In the genomic region with DNA sequence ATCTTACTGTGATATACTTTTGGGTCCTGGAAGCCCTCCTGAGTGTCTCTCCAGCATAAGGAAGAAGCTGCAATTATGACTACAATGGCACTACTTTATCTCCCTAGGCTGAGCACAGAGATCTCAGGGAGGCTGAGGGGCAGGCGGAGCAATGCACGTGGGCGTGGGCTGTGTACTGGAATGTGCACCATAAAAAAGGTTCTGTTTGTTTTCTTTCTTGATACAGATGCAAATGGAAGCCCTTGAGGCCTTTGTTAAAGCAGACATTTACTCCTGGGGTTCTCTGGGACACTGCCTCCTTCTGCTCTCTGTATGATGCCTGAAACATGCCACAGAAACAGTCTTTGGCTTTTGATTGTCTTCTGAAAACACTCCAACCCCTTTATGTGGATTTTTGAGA, we compare ENCODE assay signal across 1 cellular context.
TF ChIP-seq lines count a peak whose summit lies in the region.

No MANE protein-coding gene starts in this region.

TF ChIP-seq in SK-N-SH treated with all-trans-retinoic acid at 6 μM for 48 hours, 23 proteins besides CTCF, POLR2A, EP300 and RAD21 (continued from another document):
- TF ChIP-seq, protein P1, sequence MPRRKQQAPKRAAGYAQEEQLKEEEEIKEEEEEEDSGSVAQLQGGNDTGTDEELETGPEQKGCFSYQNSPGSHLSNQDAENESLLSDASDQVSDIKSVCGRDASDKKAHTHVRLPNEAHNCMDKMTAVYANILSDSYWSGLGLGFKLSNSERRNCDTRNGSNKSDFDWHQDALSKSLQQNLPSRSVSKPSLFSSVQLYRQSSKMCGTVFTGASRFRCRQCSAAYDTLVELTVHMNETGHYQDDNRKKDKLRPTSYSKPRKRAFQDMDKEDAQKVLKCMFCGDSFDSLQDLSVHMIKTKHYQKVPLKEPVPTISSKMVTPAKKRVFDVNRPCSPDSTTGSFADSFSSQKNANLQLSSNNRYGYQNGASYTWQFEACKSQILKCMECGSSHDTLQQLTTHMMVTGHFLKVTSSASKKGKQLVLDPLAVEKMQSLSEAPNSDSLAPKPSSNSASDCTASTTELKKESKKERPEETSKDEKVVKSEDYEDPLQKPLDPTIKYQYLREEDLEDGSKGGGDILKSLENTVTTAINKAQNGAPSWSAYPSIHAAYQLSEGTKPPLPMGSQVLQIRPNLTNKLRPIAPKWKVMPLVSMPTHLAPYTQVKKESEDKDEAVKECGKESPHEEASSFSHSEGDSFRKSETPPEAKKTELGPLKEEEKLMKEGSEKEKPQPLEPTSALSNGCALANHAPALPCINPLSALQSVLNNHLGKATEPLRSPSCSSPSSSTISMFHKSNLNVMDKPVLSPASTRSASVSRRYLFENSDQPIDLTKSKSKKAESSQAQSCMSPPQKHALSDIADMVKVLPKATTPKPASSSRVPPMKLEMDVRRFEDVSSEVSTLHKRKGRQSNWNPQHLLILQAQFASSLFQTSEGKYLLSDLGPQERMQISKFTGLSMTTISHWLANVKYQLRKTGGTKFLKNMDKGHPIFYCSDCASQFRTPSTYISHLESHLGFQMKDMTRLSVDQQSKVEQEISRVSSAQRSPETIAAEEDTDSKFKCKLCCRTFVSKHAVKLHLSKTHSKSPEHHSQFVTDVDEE (CRISPR knock-in tag; IDR thresholded peaks at IDR 0.05), result no peak
- TF ChIP-seq TCF4 (CRISPR knock-in tag; IDR thresholded peaks at IDR 0.05; ENCODE audit: borderline replicate concordance) (no peak), ARNTL (CRISPR knock-in tag; IDR thresholded peaks at IDR 0.05; ENCODE audit: borderline replicate concordance, low read depth) (no peak), ZFP30 (CRISPR knock-in tag; IDR thresholded peaks at IDR 0.05) (no peak), PPARA (CRISPR knock-in tag; IDR thresholded peaks at IDR 0.05; ENCODE audit: borderline replicate concordance) (no peak), ZNF70 (CRISPR knock-in tag; IDR thresholded peaks at IDR 0.05) (no peak), SNAI2 (CRISPR knock-in tag; IDR thresholded peaks at IDR 0.05) (no peak), BACH2 (CRISPR knock-in tag; IDR thresholded peaks at IDR 0.05; ENCODE audit: borderline replicate concordance) (no peak), CSDC2 (CRISPR knock-in tag; IDR thresholded peaks at IDR 0.05) (no peak), RARB (CRISPR knock-in tag; IDR thresholded peaks at IDR 0.05) (no peak)
- TF ChIP-seq, protein P2, sequence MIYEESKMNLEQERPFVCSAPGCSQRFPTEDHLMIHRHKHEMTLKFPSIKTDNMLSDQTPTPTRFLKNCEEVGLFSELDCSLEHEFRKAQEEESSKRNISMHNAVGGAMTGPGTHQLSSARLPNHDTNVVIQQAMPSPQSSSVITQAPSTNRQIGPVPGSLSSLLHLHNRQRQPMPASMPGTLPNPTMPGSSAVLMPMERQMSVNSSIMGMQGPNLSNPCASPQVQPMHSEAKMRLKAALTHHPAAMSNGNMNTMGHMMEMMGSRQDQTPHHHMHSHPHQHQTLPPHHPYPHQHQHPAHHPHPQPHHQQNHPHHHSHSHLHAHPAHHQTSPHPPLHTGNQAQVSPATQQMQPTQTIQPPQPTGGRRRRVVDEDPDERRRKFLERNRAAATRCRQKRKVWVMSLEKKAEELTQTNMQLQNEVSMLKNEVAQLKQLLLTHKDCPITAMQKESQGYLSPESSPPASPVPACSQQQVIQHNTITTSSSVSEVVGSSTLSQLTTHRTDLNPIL (CRISPR knock-in tag; IDR thresholded peaks at IDR 0.05; ENCODE audit: low read depth), result no peak
- TF ChIP-seq, protein P3, sequence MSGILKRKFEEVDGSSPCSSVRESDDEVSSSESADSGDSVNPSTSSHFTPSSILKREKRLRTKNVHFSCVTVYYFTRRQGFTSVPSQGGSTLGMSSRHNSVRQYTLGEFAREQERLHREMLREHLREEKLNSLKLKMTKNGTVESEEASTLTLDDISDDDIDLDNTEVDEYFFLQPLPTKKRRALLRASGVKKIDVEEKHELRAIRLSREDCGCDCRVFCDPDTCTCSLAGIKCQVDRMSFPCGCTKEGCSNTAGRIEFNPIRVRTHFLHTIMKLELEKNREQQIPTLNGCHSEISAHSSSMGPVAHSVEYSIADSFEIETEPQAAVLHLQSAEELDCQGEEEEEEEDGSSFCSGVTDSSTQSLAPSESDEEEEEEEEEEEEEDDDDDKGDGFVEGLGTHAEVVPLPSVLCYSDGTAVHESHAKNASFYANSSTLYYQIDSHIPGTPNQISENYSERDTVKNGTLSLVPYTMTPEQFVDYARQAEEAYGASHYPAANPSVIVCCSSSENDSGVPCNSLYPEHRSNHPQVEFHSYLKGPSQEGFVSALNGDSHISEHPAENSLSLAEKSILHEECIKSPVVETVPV (CRISPR knock-in tag; IDR thresholded peaks at IDR 0.05), result no peak
